Comparison of ENCODE assay signal across 10 cellular contexts in genomic region chrX:123869488-123869887, GRCh38. TPM values are rescaled to one million over a fixed set of nuclear protein-coding genes. Genes with fewer than 3 reads are reported as not detected.
DNase-seq lines count a peak whose midpoint lies in the region; ATAC-seq, FAIRE-seq and TF ChIP-seq lines count a peak whose summit lies in the region.
"Had no signal": no experiment of that assay in that cellular context is flagged by ENCODE, and none has a peak within 500 bp of the region (broad histone marks: within the 10 kb centered on the region; RNA-seq: fewer than 3 reads in every experiment).

No MANE protein-coding gene starts in this region.

- no peak for TF ChIP-seq CTCF in A549 (IDR thresholded peaks at IDR 0.05)
- no peak for TF ChIP-seq CTCF in choroid plexus epithelial cell (conservative IDR thresholded peaks at IDR 0.05; ENCODE audit: low read depth, low read length)

- H3K4me3 ChIP-seq in A549 (no peak overlapping the region), choroid plexus epithelial cell (ENCODE audit: low read depth, low read length) (no peak overlapping the region)

- no peak for TF ChIP-seq RAD21 in A549 (conservative IDR thresholded peaks at IDR 0.05 in 1 of 2, IDR thresholded peaks at IDR 0.05 in 1 of 2)

- peaks cover 2% of the 10 kb centered on the region for H3K36me3 Mint-ChIP-seq in IgD-negative memory B cell

- ATAC-seq in A549 (peak in 1 of 2 experiments; percentile 43; a peak in 2 of 6 replicates), GM18520 (IDR thresholded peaks at IDR 0.05; ENCODE audit: unreplicated experiment) (peak; percentile 75), HG03175 (IDR thresholded peaks at IDR 0.05; ENCODE audit: unreplicated experiment) (no peak)

- H3K27ac Mint-ChIP-seq in IgD-negative memory B cell: peak overlapping the region in 2 of 3 donors; percentile 50 to 54

- no peak overlapping the region for H3K4me2 ChIP-seq in A549

- H3K27me3 Mint-ChIP-seq in IgD-negative memory B cell: no peaks in the 10 kb centered on the region

- peak in 1 of 2 experiments; percentile 15 for DNase-seq in A549 (ENCODE audit: low read depth in 1 of 2, low spot score in 1 of 2)
- DNase-seq in choroid plexus epithelial cell (ENCODE audit: low read depth): peak; percentile 37
- DNase-seq in H4 (ENCODE audit: low spot score): no peak
- no peak for DNase-seq in HTR-8/SVneo (ENCODE audit: insufficient read length, low spot score)
- DNase-seq in DMS79 (lab: John Stamatoyannopoulos, UW): no peak

- H3K4me1 Mint-ChIP-seq in IgD-negative memory B cell: peaks cover 7 to 14% (median 13%) of the 10 kb centered on the region in 3 donors

- WGBS in A549 (ENCODE audit: missing lambda C conversion rate): 91% methylated on average over 1 of the region's 1 CpG

- no peak for FAIRE-seq in A549 (lab: Jason Lieb, UNC)
- no peak for FAIRE-seq in HTR-8/SVneo (lab: Jason Lieb, UNC)
- FAIRE-seq: GM12892 had no signal

- POLR2A ChIA-PET in A549 (lab: Yijun Ruan, JAX): no interaction called here

- H3K4me3 Mint-ChIP-seq in IgD-negative memory B cell: peak overlapping the region in 1 of 4 donors; percentile 23

- no peaks in the 10 kb centered on the region for H3K9me3 ChIP-seq in A549

- H3K9me3 Mint-ChIP-seq in IgD-negative memory B cell: no peaks in the 10 kb centered on the region

- TF ChIP-seq POLR2A in A549 (IDR thresholded peaks at IDR 0.05; ENCODE audit: low read length): no peak

- no peak for TF ChIP-seq EP300 in A549 (IDR thresholded peaks at IDR 0.05)

- peaks cover 7% of the 10 kb centered on the region for H3K4me1 ChIP-seq in A549

- CTCF ChIA-PET in A549 (lab: Yijun Ruan, JAX): interaction anchor here (1.4 to 3.0 kb wide), 4 partner anchors 14 to 137 kb away, joined by 3 to 13 read pairs (median 4); partner anchors contain the start of gene THOC2

- H3K27ac ChIP-seq in A549: 0 out of 6 replicates have a peak overlapping the region, but pooled peaks of 1 of the 2 experiments have one; percentile 17
- H3K27ac ChIP-seq: C4-2B had no signal

TF ChIP-seq in A549, 52 proteins besides CTCF, POLR2A, EP300 and RAD21:
- TF ChIP-seq, protein P1, sequence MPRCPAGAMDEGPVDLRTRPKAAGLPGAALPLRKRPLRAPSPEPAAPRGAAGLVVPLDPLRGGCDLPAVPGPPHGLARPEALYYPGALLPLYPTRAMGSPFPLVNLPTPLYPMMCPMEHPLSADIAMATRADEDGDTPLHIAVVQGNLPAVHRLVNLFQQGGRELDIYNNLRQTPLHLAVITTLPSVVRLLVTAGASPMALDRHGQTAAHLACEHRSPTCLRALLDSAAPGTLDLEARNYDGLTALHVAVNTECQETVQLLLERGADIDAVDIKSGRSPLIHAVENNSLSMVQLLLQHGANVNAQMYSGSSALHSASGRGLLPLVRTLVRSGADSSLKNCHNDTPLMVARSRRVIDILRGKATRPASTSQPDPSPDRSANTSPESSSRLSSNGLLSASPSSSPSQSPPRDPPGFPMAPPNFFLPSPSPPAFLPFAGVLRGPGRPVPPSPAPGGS (IDR thresholded peaks at IDR 0.05): no peak
- TF ChIP-seq FOSL2 (IDR thresholded peaks at IDR 0.05) (no peak), FOSL2 (CRISPR knock-in tag; IDR thresholded peaks at IDR 0.05) (0 out of 2 replicates have a peak, but pooled peaks have one; percentile 8)
TF ChIP-seq in A549: peak in this region for 1.

RNA-seq across cellular contexts. Expression of gene XIAP, which starts 9.6 kb away (rescaled TPM):
- polyA plus RNA-seq in A549 (2011; rRNA removed) (33.3 and 42.9 TPM in 2 replicates), A549 (2017; fragmentation: RNase III; extraction: RNeasy Plus Mini Kit Qiagen cat#74134 plus additional on column Dnase treatment) (39.3 to 44.1 TPM (median 39.4 TPM) in 3 replicates), IgD-negative memory B cell (10.9 TPM)
- polyA plus RNA-seq in A549 (2012; cell fraction: cytosol; rRNA removed): 6.9 and 7.6 TPM in 2 replicates
- 4.2 and 6.4 TPM in 2 replicates for polyA plus RNA-seq in A549 (2012; cell fraction: nucleus; rRNA removed)
- polyA minus RNA-seq in A549 (2011; rRNA and poly(A)+ RNA removed): 17.0 and 19.5 TPM in 2 replicates
- total RNA-seq in H4 (2014; rRNA removed; shearing (Covaris generic)): 18.6 and 19.0 TPM in 2 replicates
